Comparison of ENCODE assay signal across 13 cellular contexts in the genomic region with DNA sequence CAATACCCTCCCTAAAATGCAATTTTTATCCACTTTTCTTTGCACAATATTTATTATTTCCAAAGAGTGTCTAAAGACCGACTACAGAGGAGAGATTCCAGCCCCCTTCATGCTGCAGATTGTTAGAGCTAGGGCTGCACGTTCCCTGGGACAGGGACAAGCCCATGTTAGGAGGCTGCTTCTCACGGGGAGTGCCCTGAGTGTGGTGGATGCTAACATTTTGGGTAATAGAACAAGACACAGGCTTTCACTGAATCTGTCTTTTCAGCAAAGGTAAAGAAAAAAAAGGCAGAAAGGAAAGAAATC.
A peak's percentile ranks its signal among the peaks of the same experiment; 100 is the strongest.
DNase-seq lines count a peak whose midpoint lies in the region; ATAC-seq and TF ChIP-seq lines count a peak whose summit lies in the region.
"Had no signal": no experiment of that assay in that cellular context is flagged by ENCODE, and none has a peak within 500 bp of the region (broad histone marks: within the 10 kb centered on the region; RNA-seq: fewer than 3 reads in every experiment).

No MANE protein-coding gene starts in this region.

- H3K4me3 ChIP-seq in brain microvascular endothelial cell (ENCODE audit: low read depth, low read length) = no peak overlapping the region
- H3K4me3 ChIP-seq in hepatocyte = no peak overlapping the region
- no peak overlapping the region for H3K4me3 ChIP-seq in gastrocnemius medialis

- H3K36me3 Mint-ChIP-seq in Calu3 (ENCODE audit: insufficient read depth, unreplicated experiment) = peaks cover 17% of the 10 kb centered on the region

- DNase-seq in Calu3 = no peak
- no peak for DNase-seq in brain microvascular endothelial cell
- no peak for DNase-seq in hepatocyte (ENCODE audit: low spot score)
- no peak for DNase-seq in gastrocnemius medialis
- DNase-seq in stimulated activated CD4-positive, alpha-beta T cell treated with anti-CD3 and anti-CD28 coated beads, Interleukin-15, amount 100 ng/mL, for 24 hours = no peak
- DNase-seq: activated CD4-positive, alpha-beta T cell treated with anti-CD3 and anti-CD28 coated beads, Interleukin-2, amount 50 U/mL, for 48 hours; activated effector memory CD4-positive, alpha-beta T cell treated with Interleukin-2 at 50 U/mL for 16 hours; DMS 273 treated with DMSO at 0.1 percent for 48 hours; MV-4-11 had no signal

- no peak for TF ChIP-seq CTCF in Calu3 (IDR thresholded peaks at IDR 0.05; ENCODE audit: unreplicated experiment)
- TF ChIP-seq CTCF in brain microvascular endothelial cell (IDR thresholded peaks at IDR 0.05; ENCODE audit: low read depth, low read length, missing control alignments) = no peak
- no peak for TF ChIP-seq CTCF in hepatocyte (IDR thresholded peaks at IDR 0.05; ENCODE audit: poor library complexity)
- no peak for TF ChIP-seq CTCF in gastrocnemius medialis (IDR thresholded peaks at IDR 0.05 in 4 of 5, conservative IDR thresholded peaks at IDR 0.05 in 1 of 5)

- no peaks in the 10 kb centered on the region for H3K27me3 Mint-ChIP-seq in Calu3 (ENCODE audit: unreplicated experiment)

- H3K4me1 Mint-ChIP-seq in Calu3 (ENCODE audit: low read depth, unreplicated experiment) = peaks cover 48% of the 10 kb centered on the region

- H3K27me3 ChIP-seq in brain microvascular endothelial cell (replicated peaks) = no peaks in the 10 kb centered on the region
- H3K27me3 ChIP-seq in hepatocyte = no peaks in the 10 kb centered on the region
- peaks cover 0 to 8% (median 7%) of the 10 kb centered on the region in 3 donors for H3K27me3 ChIP-seq in gastrocnemius medialis

- TF ChIP-seq POLR2A in gastrocnemius medialis (IDR thresholded peaks at IDR 0.05) = no peak

- H3K36me3 ChIP-seq in brain microvascular endothelial cell (replicated peaks) (no peaks in the 10 kb centered on the region), hepatocyte (replicated peaks; ENCODE audit: insufficient read depth, low read depth) (no peaks in the 10 kb centered on the region), gastrocnemius medialis (no peaks in the 10 kb centered on the region)

- intact Hi-C loops in Calu3 (cut with micrococcal nuclease; ENCODE audit: unreplicated experiment) = no loop called here
- intact Hi-C loops in gastrocnemius medialis (cut with DNase I; ENCODE audit: low total_unique reads) = no loop called here

- peak overlapping the region; percentile 98 for H3K27ac Mint-ChIP-seq in Calu3 (ENCODE audit: unreplicated experiment)
- H3K27ac Mint-ChIP-seq: T-helper 2 cell treated with Interferon-gamma antibody and Interleukin-4, amounts not matched to agents 5 μg/mL and 100 μg/mL, for 36 hours had no signal

- in situ Hi-C loops in brain microvascular endothelial cell (cut with HindIII; ENCODE audit: low pct_ligation_motif_present, low sequenced_read_pairs) (no loop called here), gastrocnemius medialis (cut with MboI; ENCODE audit: low sequenced_read_pairs in 4 of 4) (no loop called here)

- BruUV-seq in Calu3 (replicated peaks; lab: Mats Ljungman, UMichigan) = no TSS peak

- H4K20me1 ChIP-seq in hepatocyte (ENCODE audit: insufficient read depth, poor library complexity, severe bottlenecking) = no peaks in the 10 kb centered on the region

- H3K9me2 ChIP-seq in hepatocyte (replicated peaks; ENCODE audit: insufficient read depth) = no peaks in the 10 kb centered on the region

- peak overlapping the region; percentile 44 for H3K4me3 Mint-ChIP-seq in Calu3 (ENCODE audit: low read depth, unreplicated experiment)
- H3K4me3 Mint-ChIP-seq: T-helper 2 cell treated with Interferon-gamma antibody and Interleukin-4, amounts not matched to agents 5 μg/mL and 100 μg/mL, for 36 hours had no signal

- WGBS in hepatocyte (ENCODE audit: low lambda C conversion rate, missing lambda C conversion rate) = 70% methylated on average over 3 of the region's 3 CpGs

- peak overlapping the region; percentile 21 for H3K4me2 ChIP-seq in hepatocyte

- CTCF ChIA-PET in Calu3 (lab: Charles Lee) = interaction anchor here (1.5 to 2.0 kb wide), 2 partner anchors 36 to 75 kb away, joined by 3 to 6 read pairs; no protein-coding TSS in a partner anchor

- H3K27ac ChIP-seq in brain microvascular endothelial cell (peak overlapping the region; percentile 88), hepatocyte (peak overlapping the region; percentile 82), gastrocnemius medialis (peak overlapping the region; percentile 43 to 57 (median 48))

- no peaks in the 10 kb centered on the region for H3K79me2 ChIP-seq in hepatocyte

- ATAC-seq in gastrocnemius medialis (peak in 1 of 2 donors; percentile 14), HG03520 (IDR thresholded peaks at IDR 0.05; ENCODE audit: unreplicated experiment) (no peak), HG02840 (IDR thresholded peaks at IDR 0.05; ENCODE audit: low FRiP score, unreplicated experiment) (no peak), HG03460 (IDR thresholded peaks at IDR 0.05; ENCODE audit: unreplicated experiment) (no peak)

- no peaks in the 10 kb centered on the region for H3K9me3 ChIP-seq in hepatocyte (ENCODE audit: low read depth)
- no peaks in the 10 kb centered on the region for H3K9me3 ChIP-seq in gastrocnemius medialis

- H3K9me3 Mint-ChIP-seq in Calu3 (ENCODE audit: low read depth, unreplicated experiment) = no peaks in the 10 kb centered on the region
- H3K9me3 Mint-ChIP-seq: T-helper 2 cell treated with Interferon-gamma antibody and Interleukin-4, amounts not matched to agents 5 μg/mL and 100 μg/mL, for 36 hours had no signal

- H3K4me1 ChIP-seq in hepatocyte (ENCODE audit: insufficient read depth) (peaks cover 12% of the 10 kb centered on the region), gastrocnemius medialis (peaks cover 0 to 2% of the 10 kb centered on the region in 2 donors)

- no peak overlapping the region for H2AFZ ChIP-seq in hepatocyte
